8 cellular contexts compared by ENCODE assay signal in genomic region chr10:11036424-11037011, GRCh38. TPM values are rescaled to one million over a fixed set of nuclear protein-coding genes. Genes with fewer than 3 reads are reported as not detected.
DNase-seq lines count a peak whose midpoint lies in the region; ATAC-seq and TF ChIP-seq lines count a peak whose summit lies in the region.

No MANE protein-coding gene starts in this region.

- no peak for TF ChIP-seq POLR2A in testis (IDR thresholded peaks at IDR 0.05)

- ATAC-seq in heart right ventricle (peak in 7 of 8 donors; percentile 36 to 83 (median 70)), HG02970 (IDR thresholded peaks at IDR 0.05; ENCODE audit: low FRiP score, unreplicated experiment) (no peak)

- intact Hi-C loops in heart right ventricle (cut with DNase I), result loop anchor here in 3 of 10 donors (10.0 kb wide), 2 partner anchors 242 to 802 kb away; no protein-coding TSS in a partner anchor
- intact Hi-C loops in testis (cut with DNase I; ENCODE audit: low total_unique reads), result no loop called here

- H3K9me2 ChIP-seq in Karpas-422 (replicated peaks; ENCODE audit: insufficient read depth, low read length), result no peaks in the 10 kb centered on the region

- H3K27me3 ChIP-seq in SJCRH30 (no peaks in the 10 kb centered on the region), heart right ventricle (no peaks in the 10 kb centered on the region), testis (no peaks in the 10 kb centered on the region), Karpas-422 (ENCODE audit: low read length) (0 out of 2 replicates have a peak, but pooled peaks cover 3% of the 10 kb centered on the region)

- peak; percentile 76 for DNase-seq in NCI-H82 (lab: John Stamatoyannopoulos, UW)
- DNase-seq in NCI-H82 treated with DMSO at 0.1 percent for 48 hours (lab: John Stamatoyannopoulos, UW; ENCODE audit: unreplicated experiment), result no peak
- peak in 1 of 2 experiments; percentile 66 for DNase-seq in SJCRH30
- peak in 1 of 2 donors; percentile 43 for DNase-seq in heart right ventricle
- peak; percentile 74 for DNase-seq in testis
- no peak for DNase-seq in activated naive CD4-positive, alpha-beta T cell treated with anti-CD3 and anti-CD28 coated beads, Interleukin-2, amount 50 U/mL, for 16 hours
- no peak for DNase-seq in Karpas-422

- H3K36me3 ChIP-seq in SJCRH30, result peaks cover 22% of the 10 kb centered on the region
- H3K36me3 ChIP-seq in heart right ventricle, result no peaks in the 10 kb centered on the region
- H3K36me3 ChIP-seq in testis (ENCODE audit: low read depth, missing control alignments), result no peaks in the 10 kb centered on the region
- no peaks in the 10 kb centered on the region for H3K36me3 ChIP-seq in Karpas-422 (ENCODE audit: insufficient read depth, low read length)

- H3K9me3 ChIP-seq in SJCRH30 (replicated peaks) (no peaks in the 10 kb centered on the region), heart right ventricle (no peaks in the 10 kb centered on the region), testis (no peaks in the 10 kb centered on the region), Karpas-422 (ENCODE audit: low read length) (no peaks in the 10 kb centered on the region)

- H3K27ac ChIP-seq in SJCRH30, result peak overlapping the region; percentile 78
- H3K27ac ChIP-seq in heart right ventricle, result peak overlapping the region in 7 of 10 donors; percentile 26 to 76 (median 64)
- H3K27ac ChIP-seq in testis, result no peak overlapping the region
- no peak overlapping the region for H3K27ac ChIP-seq in Karpas-422 (ENCODE audit: low read length)

- H2AFZ ChIP-seq in Karpas-422 (ENCODE audit: low read length), result no peak overlapping the region

- H3K4me3 ChIP-seq in SJCRH30 (no peak overlapping the region), heart right ventricle (no peak overlapping the region), testis (no peak overlapping the region), Karpas-422 (ENCODE audit: low read length) (no peak overlapping the region)

- peaks cover 29% of the 10 kb centered on the region for H3K4me1 ChIP-seq in SJCRH30
- H3K4me1 ChIP-seq in heart right ventricle, result peaks cover 6 to 61% (median 46%) of the 10 kb centered on the region in 9 donors
- peaks cover 7% of the 10 kb centered on the region for H3K4me1 ChIP-seq in testis
- H3K4me1 ChIP-seq in Karpas-422 (ENCODE audit: low read length), result no peaks in the 10 kb centered on the region

- no peaks in the 10 kb centered on the region for H3K79me2 ChIP-seq in Karpas-422 (ENCODE audit: low read length)

- WGBS in heart right ventricle, 2 donors, result 82 to 91% methylated on average over 5 of the region's 5 CpGs
- 83 to 91% methylated on average over 5 of the region's 5 CpGs for WGBS in testis, 2 donors

- no peak overlapping the region for H3K9ac ChIP-seq in Karpas-422 (ENCODE audit: low read length)

- H3K4me2 ChIP-seq in Karpas-422 (ENCODE audit: low read depth, low read length, poor library complexity, severe bottlenecking), result no peak overlapping the region

- TF ChIP-seq CTCF in heart right ventricle (IDR thresholded peaks at IDR 0.05) (peak; percentile 33 to 76 (median 67)), testis (IDR thresholded peaks at IDR 0.05) (peak; percentile 54 to 63 (median 59))

- H4K20me1 ChIP-seq in Karpas-422 (ENCODE audit: insufficient read depth, low read depth, low read length), result no peaks in the 10 kb centered on the region

RNA-seq across cellular contexts. Expression of gene CELF2, which starts 18.8 kb away (rescaled TPM):
- 60.9 and 65.2 TPM in 2 replicates for total RNA-seq in SJCRH30 (2014; rRNA removed; shearing (Covaris generic))
- total RNA-seq in heart right ventricle (10 to 100 TPM; 61.9 to 90.9 (median 82.2) TPM), testis (10 to 100 TPM; 27.8 to 41.6 TPM)
- polyA plus RNA-seq in heart right ventricle (10 to 100 TPM; 13.0 to 18.3 TPM), testis (ENCODE audit: insufficient read depth, low read depth, low replicate concordance) (17.5 TPM)
- 0.14 and 2.3 TPM in 2 replicates for total RNA-seq in Karpas-422 (2014; rRNA removed; shearing (Covaris generic); ENCODE audit: low replicate concordance)

Comparison
In these comparisons a context has a peak if more than half of its experiments do, and no peak if none do; other contexts are left out.
1. DNase-seq: peak in NCI-H82 (single experiment) and testis (single experiment); none in NCI-H82 treated with DMSO at 0.1 percent for 48 hours (single experiment), activated naive CD4-positive, alpha-beta T cell treated with anti-CD3 and anti-CD28 coated beads, Interleukin-2, amount 50 U/mL, for 16 hours (single experiment) and Karpas-422 (single experiment).
2. H3K27ac ChIP-seq: peak in SJCRH30 (single experiment) and heart right ventricle (7 of 10); none in testis (0 of 2) and Karpas-422 (single experiment).